ENCODE assay signal across 1 cellular context in the genomic region with DNA sequence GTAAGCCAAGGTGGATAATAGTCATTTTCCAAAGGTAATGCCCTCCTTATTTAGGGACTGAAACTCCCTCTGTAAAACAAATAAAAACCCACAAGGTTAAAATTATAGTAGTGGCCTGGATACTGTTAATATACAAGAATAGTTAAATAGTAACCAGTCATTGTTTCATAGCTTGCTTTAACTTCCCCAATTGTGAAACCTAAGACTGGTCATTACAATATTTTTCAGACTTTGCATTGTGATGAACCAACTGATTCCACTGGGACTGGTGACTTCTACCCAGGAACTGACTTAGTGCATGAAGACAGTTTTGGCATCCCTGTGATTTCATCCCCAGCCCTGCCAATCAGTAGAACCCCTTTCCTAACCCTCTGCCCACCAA.
TF ChIP-seq lines count a peak whose summit lies in the region.

No MANE protein-coding gene starts in this region.

TF ChIP-seq in H1, 55 proteins besides CTCF, POLR2A, EP300 and RAD21 (continued from another document):
- TF ChIP-seq TEAD4 (IDR thresholded peaks at IDR 0.05; ENCODE audit: low read depth, low read length) (no peak), RBBP5 (IDR thresholded peaks at IDR 0.05; ENCODE audit: borderline replicate concordance, low read depth, low read length) (no peak), CTBP2 (IDR thresholded peaks at IDR 0.05; ENCODE audit: borderline replicate concordance, insufficient read depth, insufficient read length, low read length) (no peak), SRF (IDR thresholded peaks at IDR 0.05; ENCODE audit: low read depth, low read length) (no peak), HDAC6 (IDR thresholded peaks at IDR 0.05; ENCODE audit: low read depth, low read length) (no peak), BCL11A (IDR thresholded peaks at IDR 0.05; ENCODE audit: low read depth in 2 of 2, low read length in 2 of 2) (no peak), POU5F1 (IDR thresholded peaks at IDR 0.05; ENCODE audit: low read depth, low read length) (no peak), TAF7 (optimal IDR thresholded peaks at IDR 0.05; ENCODE audit: borderline replicate concordance, low read depth, low read length) (no peak), RXRA (IDR thresholded peaks at IDR 0.05; ENCODE audit: insufficient read depth, low read depth, low read length) (no peak), TBP (IDR thresholded peaks at IDR 0.05; ENCODE audit: low read depth, low read length) (no peak), SP1 (IDR thresholded peaks at IDR 0.05; ENCODE audit: low read depth, low read length) (no peak)
- TF ChIP-seq, protein P1, sequence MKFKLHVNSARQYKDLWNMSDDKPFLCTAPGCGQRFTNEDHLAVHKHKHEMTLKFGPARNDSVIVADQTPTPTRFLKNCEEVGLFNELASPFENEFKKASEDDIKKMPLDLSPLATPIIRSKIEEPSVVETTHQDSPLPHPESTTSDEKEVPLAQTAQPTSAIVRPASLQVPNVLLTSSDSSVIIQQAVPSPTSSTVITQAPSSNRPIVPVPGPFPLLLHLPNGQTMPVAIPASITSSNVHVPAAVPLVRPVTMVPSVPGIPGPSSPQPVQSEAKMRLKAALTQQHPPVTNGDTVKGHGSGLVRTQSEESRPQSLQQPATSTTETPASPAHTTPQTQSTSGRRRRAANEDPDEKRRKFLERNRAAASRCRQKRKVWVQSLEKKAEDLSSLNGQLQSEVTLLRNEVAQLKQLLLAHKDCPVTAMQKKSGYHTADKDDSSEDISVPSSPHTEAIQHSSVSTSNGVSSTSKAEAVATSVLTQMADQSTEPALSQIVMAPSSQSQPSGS (IDR thresholded peaks at IDR 0.05; ENCODE audit: low read length) = no peak
